In genomic region chr12:26566186-26566585, GRCh38 we compare ENCODE assay signal across 23 cellular contexts.
DNase-seq lines count a peak whose midpoint lies in the region; ATAC-seq, FAIRE-seq and TF ChIP-seq lines count a peak whose summit lies in the region.
"Had no signal": no experiment of that assay in that cellular context is flagged by ENCODE, and none has a peak within 500 bp of the region (broad histone marks: within the 10 kb centered on the region; RNA-seq: fewer than 3 reads in every experiment).

No MANE protein-coding gene starts in this region.

- no peak overlapping the region for H2BK120ac ChIP-seq in H1 (replicated peaks; ENCODE audit: low read depth, low read length)

- H4K8ac ChIP-seq in H1 (ENCODE audit: extremely low read depth, insufficient read depth, low read length), result no peak overlapping the region

- in situ Hi-C loops in HepG2 (cut with HindIII; ENCODE audit: extremely low pct_ligation_motif_present, low pct_unique_long_range_greater_than_20kb) (no loop called here), K562 (cut with MboI) (no loop called here), ACHN (cut with HindIII; ENCODE audit: low pct_ligation_motif_present, low pct_unique_long_range_greater_than_20kb, low sequenced_read_pairs) (no loop called here)

- peak overlapping the region; percentile 32 for H3K27ac Mint-ChIP-seq in memory B cell
- H3K27ac Mint-ChIP-seq: B cell; CD4-positive, alpha-beta T cell; CD8-positive, alpha-beta T cell had no signal

- H2BK15ac ChIP-seq in H1 (ENCODE audit: low read length), result no peak overlapping the region

- no peak overlapping the region for H2BK5ac ChIP-seq in H1 (ENCODE audit: low read depth, low read length)

- H3K27me3 Mint-ChIP-seq in memory B cell, result no peaks in the 10 kb centered on the region
- H3K27me3 Mint-ChIP-seq: B cell; CD4-positive, alpha-beta T cell had no signal

- H2AFZ ChIP-seq in HepG2 (ENCODE audit: low read length) (no peak overlapping the region), K562 (ENCODE audit: low read depth, low read length) (no peak overlapping the region), H1 (ENCODE audit: low read length) (no peak overlapping the region)

- H3K14ac ChIP-seq in H1 (ENCODE audit: insufficient read length), result no peak overlapping the region

- no peak overlapping the region for H2BK20ac ChIP-seq in H1 (ENCODE audit: low read length)

- intact Hi-C loops in HepG2 (cut with micrococcal nuclease; ENCODE audit: unreplicated experiment), result no loop called here
- intact Hi-C loops in right lobe of liver (cut with DNase I), result no loop called here
- intact Hi-C loops in K562 (cut with micrococcal nuclease), result no loop called here
- intact Hi-C loops in lower leg skin (cut with DNase I; ENCODE audit: low total_unique reads), result no loop called here

- DNase-seq in HepG2 (ENCODE audit: low spot score) (no peak), right lobe of liver (no peak), K562 (ENCODE audit: extremely low read depth in 1 of 4, low spot score in 3 of 4) (no peak), H1 (ENCODE audit: low read depth in 1 of 2, low spot score in 2 of 2) (no peak), memory B cell (ENCODE audit: low spot score in 2 of 2) (no peak), NCI-H187 treated with DMSO at 0.1 percent for 48 hours (lab: John Stamatoyannopoulos, UW) (no peak), ACHN (no peak), lower leg skin (ENCODE audit: low spot score in 2 of 2) (no peak)
- DNase-seq: 8988T; AML-193; Caco-2; Calu3; CD4-positive, alpha-beta T cell; CD8-positive, alpha-beta T cell; DMS79 treated with DMSO at 0.1 percent for 48 hours; GF-D8 had no signal

- H3K4me3 ChIP-seq in HepG2 (replicated peaks in 1 of 3; ENCODE audit: insufficient read depth in 1 of 3, low read depth in 2 of 3, low read length in 3 of 3) (no peak overlapping the region), right lobe of liver (no peak overlapping the region), K562 (no peak overlapping the region), H1 (ENCODE audit: extremely low read depth in 1 of 4, insufficient read depth in 2 of 4, low read depth in 3 of 4, low read length in 4 of 4) (no peak overlapping the region), lower leg skin (ENCODE audit: low read depth, poor library complexity, severe bottlenecking) (no peak overlapping the region)
- H3K4me3 ChIP-seq: BLaER1 treated with 17β-estradiol and CSF1 and Interleukin-3, amounts not matched to agents 10 nM and 100 nM had no signal

- TF ChIP-seq RAD21 in HepG2 (CRISPR knock-in tag; IDR thresholded peaks at IDR 0.05) (no peak), K562 (CRISPR knock-in tag; conservative IDR thresholded peaks at IDR 0.05 in 1 of 2, IDR thresholded peaks at IDR 0.05 in 1 of 2) (no peak), H1 (IDR thresholded peaks at IDR 0.05 in 1 of 2, conservative IDR thresholded peaks at IDR 0.05 in 1 of 2; ENCODE audit: low read depth in 2 of 2, low read length in 2 of 2) (no peak)

- no peaks in the 10 kb centered on the region for H3K9me3 Mint-ChIP-seq in memory B cell
- H3K9me3 Mint-ChIP-seq: CD4-positive, alpha-beta T cell; CD8-positive, alpha-beta T cell had no signal

- H3K4me1 ChIP-seq in HepG2 (ENCODE audit: insufficient read depth, low read length) (no peaks in the 10 kb centered on the region), right lobe of liver (no peaks in the 10 kb centered on the region), K562 (replicated peaks in 1 of 2; ENCODE audit: control insufficient read depth in 2 of 2, insufficient read depth in 2 of 2, low read length in 2 of 2) (no peaks in the 10 kb centered on the region), H1 (replicated peaks in 1 of 4; ENCODE audit: control insufficient read depth in 3 of 4, insufficient read depth in 4 of 4, low read length in 3 of 4) (no peaks in the 10 kb centered on the region)
- H3K4me1 ChIP-seq: BLaER1 treated with 17β-estradiol and CSF1 and Interleukin-3, amounts not matched to agents 10 nM and 100 nM; Caco-2 had no signal

- H3K18ac ChIP-seq in H1 (ENCODE audit: extremely low read depth, low read length), result no peak overlapping the region

- H3K79me1 ChIP-seq in H1 (ENCODE audit: low read depth, low read length), result no peaks in the 10 kb centered on the region

- H3K4me1 Mint-ChIP-seq in memory B cell, result peaks cover 5% of the 10 kb centered on the region

- peaks cover 26% of the 10 kb centered on the region for H3K36me3 Mint-ChIP-seq in memory B cell

- H3K79me2 ChIP-seq in HepG2 (ENCODE audit: insufficient read depth, low read length), result no peaks in the 10 kb centered on the region
- no peaks in the 10 kb centered on the region for H3K79me2 ChIP-seq in K562 (ENCODE audit: control insufficient read depth, insufficient read depth, low read length)
- no peaks in the 10 kb centered on the region for H3K79me2 ChIP-seq in H1 (ENCODE audit: control insufficient read depth in 1 of 2, insufficient read depth in 2 of 2, low read length in 2 of 2)

- POLR2A ChIA-PET in HepG2 (lab: Yijun Ruan, JAX) (no interaction called here), K562 (lab: Yijun Ruan, JAX) (no interaction called here), H1 (lab: Charles Lee; ENCODE audit: partially characterized antibody) (no interaction called here)

- H3K27me3 ChIP-seq in HepG2 (ENCODE audit: control insufficient read depth in 1 of 2, insufficient read depth in 2 of 2, low read length in 2 of 2) (no peaks in the 10 kb centered on the region), right lobe of liver (no peaks in the 10 kb centered on the region), K562 (ENCODE audit: control insufficient read depth in 2 of 2, insufficient read depth in 2 of 2, low read length in 2 of 2) (no peaks in the 10 kb centered on the region), H1 (replicated peaks in 1 of 4; ENCODE audit: control insufficient read depth in 3 of 4, extremely low read depth in 1 of 4, insufficient read depth in 3 of 4, low read length in 3 of 4) (no peaks in the 10 kb centered on the region)
- H3K27me3 ChIP-seq: BLaER1 treated with 17β-estradiol and CSF1 and Interleukin-3, amounts not matched to agents 10 nM and 100 nM had no signal

- H3K23me2 ChIP-seq in H1 (ENCODE audit: low read depth, low read length), result peaks cover 5% of the 10 kb centered on the region; the same call in 1 of the 2 replicates

- no peak overlapping the region for H3K4me3 Mint-ChIP-seq in memory B cell
- H3K4me3 Mint-ChIP-seq: B cell; CD4-positive, alpha-beta T cell; CD8-positive, alpha-beta T cell had no signal

- TF ChIP-seq CTCF in HepG2 (CRISPR knock-in tag; IDR thresholded peaks at IDR 0.05) (no peak), right lobe of liver (IDR thresholded peaks at IDR 0.05) (no peak), K562 (IDR thresholded peaks at IDR 0.05 in 2 of 3, conservative IDR thresholded peaks at IDR 0.05 in 1 of 3; ENCODE audit: insufficient read depth in 2 of 3, low read depth in 1 of 3, low read length in 3 of 3) (no peak), H1 (IDR thresholded peaks at IDR 0.05; ENCODE audit: control extremely low read depth in 1 of 3, insufficient read depth in 1 of 3, low read depth in 1 of 3, low read length in 3 of 3) (no peak), lower leg skin (IDR thresholded peaks at IDR 0.05) (no peak)

- H3K9ac ChIP-seq in HepG2 (ENCODE audit: insufficient read depth, low read depth, low read length), result no peak overlapping the region
- H3K9ac ChIP-seq in K562 (ENCODE audit: insufficient read depth in 1 of 2, low read depth in 2 of 2, low read length in 2 of 2), result no peak overlapping the region
- no peak overlapping the region for H3K9ac ChIP-seq in H1 (replicated peaks in 1 of 4; ENCODE audit: extremely low read depth in 1 of 4, low read depth in 3 of 4, low read length in 3 of 4)
- H3K9ac ChIP-seq: BLaER1 treated with 17β-estradiol and CSF1 and Interleukin-3, amounts not matched to agents 10 nM and 100 nM had no signal

- no peak overlapping the region for H3K4me2 ChIP-seq in HepG2 (ENCODE audit: low read depth, low read length)
- H3K4me2 ChIP-seq in K562 (ENCODE audit: insufficient read depth, low read length), result no peak overlapping the region
- no peak overlapping the region for H3K4me2 ChIP-seq in H1 (ENCODE audit: insufficient read depth in 1 of 2, low read depth in 2 of 2, low read length in 2 of 2)
- H3K4me2 ChIP-seq: BLaER1 treated with 17β-estradiol and CSF1 and Interleukin-3, amounts not matched to agents 10 nM and 100 nM had no signal

- no peak overlapping the region for H3K4ac ChIP-seq in H1 (replicated peaks; ENCODE audit: insufficient read length, low read depth, low read length)

- CTCF ChIA-PET in HepG2 (lab: Yijun Ruan, JAX; ENCODE audit: low intra/inter-chr PET ratio, low total read pairs) (no interaction called here), K562 (lab: Yijun Ruan, JAX; ENCODE audit: low intra/inter-chr PET ratio) (no interaction called here), H1 (lab: Charles Lee; ENCODE audit: partially characterized antibody) (no interaction called here)

- no peak for ATAC-seq in HepG2
- ATAC-seq in right lobe of liver, result no peak
- ATAC-seq in K562, result no peak
- no peak for ATAC-seq in memory B cell (ENCODE audit: low read depth)
- ATAC-seq: CD8-positive, alpha-beta T cell had no signal

- no peak for TF ChIP-seq EP300 in HepG2 (IDR thresholded peaks at IDR 0.05; ENCODE audit: low read depth in 2 of 2, low read length in 2 of 2)
- no peak for TF ChIP-seq EP300 in HepG2 (CRISPR knock-in tag; IDR thresholded peaks at IDR 0.05; ENCODE audit: borderline replicate concordance)
- TF ChIP-seq EP300 in K562 (IDR thresholded peaks at IDR 0.05; ENCODE audit: low read length), result no peak
- TF ChIP-seq EP300 in H1 (IDR thresholded peaks at IDR 0.05; ENCODE audit: borderline replicate concordance in 1 of 2, low read depth in 2 of 2, low read length in 2 of 2), result no peak

- no peak overlapping the region for H4K5ac ChIP-seq in H1 (ENCODE audit: insufficient read length, low read depth, low read length)

- no peak for FAIRE-seq in HepG2 (lab: Jason Lieb, UNC)
- FAIRE-seq in K562 (lab: Jason Lieb, UNC), result no peak
- FAIRE-seq in H1 (lab: Jason Lieb, UNC), result no peak
- FAIRE-seq: A204.1, G401.6, GM12891, GM19239 had no signal

- H3K9me1 ChIP-seq in K562 (ENCODE audit: control insufficient read depth, insufficient read depth, low read length), result no peaks in the 10 kb centered on the region

- no peak overlapping the region for H4K91ac ChIP-seq in H1 (replicated peaks; ENCODE audit: insufficient read length, low read length)

- H4K20me1 ChIP-seq in HepG2 (ENCODE audit: insufficient read depth, low read length), result no peaks in the 10 kb centered on the region
- H4K20me1 ChIP-seq in K562 (replicated peaks; ENCODE audit: control insufficient read depth, insufficient read depth, low read length), result no peaks in the 10 kb centered on the region
- no peaks in the 10 kb centered on the region for H4K20me1 ChIP-seq in H1 (replicated peaks in 1 of 2; ENCODE audit: control insufficient read depth in 1 of 2, insufficient read depth in 2 of 2, low read length in 2 of 2)
- H4K20me1 ChIP-seq: BLaER1 treated with 17β-estradiol and CSF1 and Interleukin-3, amounts not matched to agents 10 nM and 100 nM had no signal

- H3K36me3 ChIP-seq in HepG2 (replicated peaks in 1 of 2; ENCODE audit: control insufficient read depth in 1 of 2, insufficient read depth in 2 of 2, low read length in 2 of 2), result peaks cover 5 to 28% of the 10 kb centered on the region in 2 experiments
- H3K36me3 ChIP-seq in right lobe of liver, result peaks cover 0 to 24% (median 0%) of the 10 kb centered on the region in 4 donors
- no peaks in the 10 kb centered on the region for H3K36me3 ChIP-seq in K562 (ENCODE audit: control insufficient read depth, insufficient read depth, low read length)
- H3K36me3 ChIP-seq in H1 (ENCODE audit: control insufficient read depth in 2 of 4, insufficient read depth in 4 of 4, low read length in 3 of 4), result 0 out of 8 replicates have a peak, but pooled peaks cover 0 to under 1% (median 0%) of the 10 kb centered on the region in 4 experiments

- no TSS peak for BruUV-seq in HepG2 (replicated peaks; lab: Mats Ljungman, UMichigan)
- BruUV-seq in K562 (replicated peaks; lab: Mats Ljungman, UMichigan), result no TSS peak

- H3K56ac ChIP-seq in H1 (replicated peaks; ENCODE audit: insufficient read length, low read depth, low read length), result no peak overlapping the region

- H3K9me3 ChIP-seq in HepG2 (ENCODE audit: low read length) (no peaks in the 10 kb centered on the region), right lobe of liver (no peaks in the 10 kb centered on the region), K562 (replicated peaks; ENCODE audit: control insufficient read depth, insufficient read depth, low read depth, low read length) (no peaks in the 10 kb centered on the region), H1 (ENCODE audit: insufficient read depth in 2 of 2, low read depth in 1 of 2, low read length in 1 of 2) (no peaks in the 10 kb centered on the region)
- H3K9me3 ChIP-seq: BLaER1 treated with 17β-estradiol and CSF1 and Interleukin-3, amounts not matched to agents 10 nM and 100 nM had no signal

- peak overlapping the region; percentile 24; the same call in 1 of the 2 replicates for H2AK5ac ChIP-seq in H1 (ENCODE audit: low read depth, low read length)

- H2BK12ac ChIP-seq in H1 (ENCODE audit: low read depth, low read length), result no peak overlapping the region

- TF ChIP-seq POLR2A in HepG2 (IDR thresholded peaks at IDR 0.05; ENCODE audit: insufficient read depth in 1 of 2, low read depth in 2 of 2, low read length in 2 of 2), result no peak
- no peak for TF ChIP-seq POLR2A in right lobe of liver (IDR thresholded peaks at IDR 0.05)
- no peak for TF ChIP-seq POLR2A in K562 (conservative IDR thresholded peaks at IDR 0.05)
- TF ChIP-seq POLR2A in H1 (IDR thresholded peaks at IDR 0.05; ENCODE audit: control extremely low read depth in 1 of 2, low read depth in 2 of 2, low read length in 2 of 2), result no peak
- no peak for TF ChIP-seq POLR2A in lower leg skin (IDR thresholded peaks at IDR 0.05)

- H3K27ac ChIP-seq in HepG2 (ENCODE audit: extremely low read length, insufficient read depth, low read length) (no peak overlapping the region), right lobe of liver (no peak overlapping the region), K562 (ENCODE audit: extremely low read depth, low read depth, low read length) (no peak overlapping the region), H1 (ENCODE audit: low read depth, low read length) (no peak overlapping the region)
- H3K27ac ChIP-seq: BLaER1 treated with 17β-estradiol and CSF1 and Interleukin-3, amounts not matched to agents 10 nM and 100 nM; C4-2B had no signal

- no peak overlapping the region for H3K23ac ChIP-seq in H1 (ENCODE audit: insufficient read length)

Comparison
In these comparisons a context has a peak if more than half of its experiments do, and no peak if none do; other contexts are left out.
1. Of the 241 proteins assayed by ChIP-seq in both HepG2 and K562: peak only in HepG2: PCBP2 and RBM22; only in K562: HBP1, ZNF263 and ZNF512; in both: none; in neither: 236.